1 cellular context compared by ENCODE assay signal in genomic region chr9:135218331-135219225, GRCh38.
TF ChIP-seq lines count a peak whose summit lies in the region.

No MANE protein-coding gene starts in this region.

TF ChIP-seq in SK-N-SH, 30 proteins besides CTCF, POLR2A, EP300 and RAD21 (continued from another document):
- TF ChIP-seq USF1 (IDR thresholded peaks at IDR 0.05; ENCODE audit: borderline replicate concordance, low read depth), result 0 out of 2 replicates have a peak, but pooled peaks have one; percentile 23
